ENCODE assay signal across 8 cellular contexts in genomic region chr16:77191259-77191969, GRCh38. TPM values are rescaled to one million over a fixed set of nuclear protein-coding genes. Genes with fewer than 3 reads are reported as not detected.
DNase-seq lines count a peak whose midpoint lies in the region; ATAC-seq and TF ChIP-seq lines count a peak whose summit lies in the region.

No MANE protein-coding gene starts in this region.

- H3K4me3 ChIP-seq in HUES64 (ENCODE audit: low read length): peak overlapping the region; percentile 99

- H3K27ac Mint-ChIP-seq in progenitor cell of endocrine pancreas: peak overlapping the region; percentile 98

- H3K9me3 Mint-ChIP-seq in activated T-cell treated with anti-CD3 and anti-CD28 coated beads, Interleukin-2, amount 50 U/mL, for 4 hours: no peaks in the 10 kb centered on the region
- no peaks in the 10 kb centered on the region for H3K9me3 Mint-ChIP-seq in progenitor cell of endocrine pancreas (ENCODE audit: low read depth)

- WGBS in HUES64: 6% methylated on average over 21 of the region's 24 CpGs

- peak overlapping the region; percentile 98 for H3K4me3 Mint-ChIP-seq in activated T-cell treated with anti-CD3 and anti-CD28 coated beads, Interleukin-2, amount 50 U/mL, for 4 hours
- peak overlapping the region; percentile 96 for H3K4me3 Mint-ChIP-seq in progenitor cell of endocrine pancreas (ENCODE audit: low read depth)

- no peaks in the 10 kb centered on the region for H3K27me3 ChIP-seq in HUES64 (ENCODE audit: insufficient read depth, low read length)

- peaks cover 31% of the 10 kb centered on the region for H3K36me3 ChIP-seq in HUES64 (ENCODE audit: insufficient read depth, low read length)

- H3K9me3 ChIP-seq in HUES64 (ENCODE audit: insufficient read depth, low read depth, low read length): no peaks in the 10 kb centered on the region

- peak overlapping the region; percentile 99 for H3K27ac ChIP-seq in HUES64 (ENCODE audit: low read depth, low read length)

- TF ChIP-seq CTCF in progenitor cell of endocrine pancreas (IDR thresholded peaks at IDR 0.05; ENCODE audit: unreplicated experiment): no peak

- peaks cover 35% of the 10 kb centered on the region for H3K36me3 Mint-ChIP-seq in activated T-cell treated with anti-CD3 and anti-CD28 coated beads, Interleukin-2, amount 50 U/mL, for 4 hours (ENCODE audit: insufficient read depth)
- peaks cover 18% of the 10 kb centered on the region for H3K36me3 Mint-ChIP-seq in progenitor cell of endocrine pancreas (ENCODE audit: insufficient read depth)

- ATAC-seq in activated T-cell treated with anti-CD3 and anti-CD28 coated beads, Interleukin-2, amount 50 U/mL, for 4 hours: peak; percentile 0 to 1

- H3K9ac ChIP-seq in HUES64 (ENCODE audit: low read depth, low read length): peak overlapping the region; percentile 87

- peaks cover 2% of the 10 kb centered on the region for H3K27me3 Mint-ChIP-seq in activated T-cell treated with anti-CD3 and anti-CD28 coated beads, Interleukin-2, amount 50 U/mL, for 4 hours (ENCODE audit: low read depth)
- H3K27me3 Mint-ChIP-seq in progenitor cell of endocrine pancreas: no peaks in the 10 kb centered on the region

- DNase-seq in NCI-H146 (lab: John Stamatoyannopoulos, UW) (peak; percentile 11), NCI-H146 treated with DMSO at 0.1 percent for 48 hours (lab: John Stamatoyannopoulos, UW; ENCODE audit: unreplicated experiment) (no peak), germinal center (ENCODE audit: low spot score) (peak; percentile 33), progenitor cell of endocrine pancreas (ENCODE audit: low spot score, unreplicated experiment) (no peak), NCI-H1930 (lab: John Stamatoyannopoulos, UW) (no peak), NCI-H1092 treated with DMSO at 0.1 percent for 48 hours (lab: John Stamatoyannopoulos, UW) (no peak)
- peak; percentile 17 for DNase-seq in activated T-cell treated with anti-CD3 and anti-CD28 coated beads, Interleukin-2, amount 50 U/mL, for 4 hours

- peaks cover 39% of the 10 kb centered on the region for H3K4me1 Mint-ChIP-seq in activated T-cell treated with anti-CD3 and anti-CD28 coated beads, Interleukin-2, amount 50 U/mL, for 4 hours (ENCODE audit: low read depth)
- peaks cover 23% of the 10 kb centered on the region for H3K4me1 Mint-ChIP-seq in progenitor cell of endocrine pancreas (ENCODE audit: low read depth)

- H3K4me1 ChIP-seq in HUES64 (ENCODE audit: insufficient read depth, low read length): 0 out of 2 replicates have a peak, but pooled peaks cover 3% of the 10 kb centered on the region

RNA-seq across cellular contexts. Expression of gene MON1B, which starts 0.4 kb away (rescaled TPM):
- polyA plus RNA-seq in HUES64 (2013, experiment 1 of 2): 20.4 TPM
- polyA plus RNA-seq in HUES64 (2013, experiment 2 of 2): 19.1 TPM
- 10 to 100 TPM; 67.6 to 71.3 (median 70.0) TPM for total RNA-seq in activated T-cell treated with anti-CD3 and anti-CD28 coated beads, Interleukin-2, amount 50 U/mL, for 4 hours
- total RNA-seq in progenitor cell of endocrine pancreas: 55.0 and 55.4 TPM in 2 replicates

RNA-seq across cellular contexts. Expression of gene SYCE1L, which starts 7.8 kb away (rescaled TPM):
- 2.6 TPM for polyA plus RNA-seq in HUES64 (2013, experiment 1 of 2)
- 2.5 TPM for polyA plus RNA-seq in HUES64 (2013, experiment 2 of 2)
- total RNA-seq in activated T-cell treated with anti-CD3 and anti-CD28 coated beads, Interleukin-2, amount 50 U/mL, for 4 hours: 1 to 10 TPM; 1.2 to 1.6 (median 1.3) TPM
- total RNA-seq in progenitor cell of endocrine pancreas: 25.6 and 27.2 TPM in 2 replicates

Comparison
In these comparisons a context has a peak if more than half of its experiments do, and no peak if none do; other contexts are left out.
1. DNase-seq: peak in NCI-H146 (single experiment), activated T-cell treated with anti-CD3 and anti-CD28 coated beads, Interleukin-2, amount 50 U/mL, for 4 hours (single experiment) and germinal center (single experiment); none in NCI-H146 treated with DMSO at 0.1 percent for 48 hours (single experiment), progenitor cell of endocrine pancreas (single experiment), NCI-H1930 (0 of 2) and NCI-H1092 treated with DMSO at 0.1 percent for 48 hours (single experiment).
2. RNA of gene SYCE1L, which starts 7.8 kb away (total RNA-seq): 25.6 to 27.2 TPM in progenitor cell of endocrine pancreas; 1.2 to 1.6 TPM in activated T-cell treated with anti-CD3 and anti-CD28 coated beads, Interleukin-2, amount 50 U/mL, for 4 hours; every median in the first group is over 10 times any median in the second.